In genomic region chr16:86611517-86611840, GRCh38 we compare ENCODE assay signal across 17 cellular contexts. TPM values are rescaled to one million over a fixed set of nuclear protein-coding genes. Genes with fewer than 3 reads are reported as not detected.
A peak's percentile ranks its signal among the peaks of the same experiment; 100 is the strongest.
DNase-seq lines count a peak whose midpoint lies in the region; ATAC-seq, FAIRE-seq and TF ChIP-seq lines count a peak whose summit lies in the region.
"Had no signal": no experiment of that assay in that cellular context is flagged by ENCODE, and none has a peak within 500 bp of the region (broad histone marks: within the 10 kb centered on the region; RNA-seq: fewer than 3 reads in every experiment).

No MANE protein-coding gene starts in this region.

- TF ChIP-seq CTCF in HFFc6 (IDR thresholded peaks at IDR 0.05) (no peak), coronary artery (IDR thresholded peaks at IDR 0.05) (no peak), smooth muscle cell (IDR thresholded peaks at IDR 0.05; ENCODE audit: borderline replicate concordance, insufficient read depth, poor library complexity, severe bottlenecking) (no peak)

- no peak overlapping the region for H3K9ac ChIP-seq in smooth muscle cell (ENCODE audit: low read depth)

- FAIRE-seq in GM19239 (lab: Jason Lieb, UNC), result no peak
- FAIRE-seq: GM18507, TTC549 had no signal

- no peak overlapping the region for H2AFZ ChIP-seq in smooth muscle cell (ENCODE audit: low read depth)

- ATAC-seq in right cardiac atrium, result peak; percentile 56 to 71
- ATAC-seq in HG03196 (IDR thresholded peaks at IDR 0.05; ENCODE audit: unreplicated experiment), result no peak
- ATAC-seq: left lung had no signal

- intact Hi-C loops in right cardiac atrium (cut with DNase I), result no loop called here

- H3K27ac Mint-ChIP-seq in HFFc6, result peak overlapping the region; percentile 97; the same call in 1 of the 2 replicates
- H3K27ac Mint-ChIP-seq: activated naive CD8-positive, alpha-beta T cell; progenitor cell of endocrine pancreas had no signal

- no peaks in the 10 kb centered on the region for H3K9me3 Mint-ChIP-seq in HFFc6

- peaks cover 3% of the 10 kb centered on the region; the same call in 1 of the 2 replicates for H3K27me3 Mint-ChIP-seq in HFFc6 (ENCODE audit: insufficient read depth)

- no peaks in the 10 kb centered on the region for H3K36me3 Mint-ChIP-seq in HFFc6 (ENCODE audit: low read depth)
- H3K36me3 Mint-ChIP-seq: activated naive CD8-positive, alpha-beta T cell had no signal

- no peaks in the 10 kb centered on the region for H3K27me3 ChIP-seq in right cardiac atrium (ENCODE audit: control insufficient read depth, insufficient read depth)
- no peaks in the 10 kb centered on the region for H3K27me3 ChIP-seq in smooth muscle cell (ENCODE audit: low read depth)

- no peaks in the 10 kb centered on the region for H4K20me1 ChIP-seq in smooth muscle cell (ENCODE audit: low read depth)

- H3K27ac ChIP-seq in coronary artery (peak overlapping the region; percentile 87 to 97), right cardiac atrium (ENCODE audit: low read length) (no peak overlapping the region), smooth muscle cell (ENCODE audit: low read depth) (no peak overlapping the region)
- H3K27ac ChIP-seq: left lung had no signal

- H3K4me1 ChIP-seq in right cardiac atrium (ENCODE audit: control insufficient read depth, insufficient read depth, low read length) (no peaks in the 10 kb centered on the region), smooth muscle cell (ENCODE audit: low read depth) (no peaks in the 10 kb centered on the region)
- H3K4me1 ChIP-seq: left lung had no signal

- peaks cover 3% of the 10 kb centered on the region for H3F3A ChIP-seq in smooth muscle cell (ENCODE audit: low read depth)

- no peaks in the 10 kb centered on the region for H3K36me3 ChIP-seq in smooth muscle cell (ENCODE audit: low read depth)
- H3K36me3 ChIP-seq: left lung had no signal

- peaks cover 66% of the 10 kb centered on the region for H3K4me1 Mint-ChIP-seq in HFFc6 (ENCODE audit: low read depth)

- peak overlapping the region; percentile 9; the same call in 1 of the 2 replicates for H3K4me3 Mint-ChIP-seq in HFFc6
- H3K4me3 Mint-ChIP-seq: activated naive CD8-positive, alpha-beta T cell had no signal

- H3K9me3 ChIP-seq in right cardiac atrium (ENCODE audit: control insufficient read depth, low read length) (no peaks in the 10 kb centered on the region), smooth muscle cell (replicated peaks; ENCODE audit: low read depth) (no peaks in the 10 kb centered on the region)
- H3K9me3 ChIP-seq: left lung had no signal

- H3K4me2 ChIP-seq in smooth muscle cell, result peak overlapping the region; percentile 28

- H3K4me3 ChIP-seq in coronary artery (peak overlapping the region; percentile 54), right cardiac atrium (ENCODE audit: low read length) (no peak overlapping the region), smooth muscle cell (no peak overlapping the region)
- H3K4me3 ChIP-seq: left lung had no signal

- DNase-seq in HFFc6 (peak; percentile 76), coronary artery (ENCODE audit: low spot score) (peak; percentile 87), right cardiac atrium (peak in 1 of 3 donors; percentile 42), smooth muscle cell (lab: John Stamatoyannopoulos, UW; ENCODE audit: unreplicated experiment) (no peak), GM19239 (ENCODE audit: insufficient read length, low spot score) (no peak), HUDEP-2 (lab: John Stamatoyannopoulos, UW; ENCODE audit: unreplicated experiment in 76 of 76) (no peak)
- no peak for DNase-seq in activated T-cell treated with anti-CD3 and anti-CD28 coated beads, Interleukin-2, amount 50 U/mL, for 48 hours
- DNase-seq: activated T-cell treated with anti-CD3 and anti-CD28 coated beads, Interleukin-2, amount 50 U/mL, for 1 hour; DMS 273 treated with DMSO at 0.1 percent for 48 hours; left lung; NCI-H446 treated with DMSO at 0.1 percent for 48 hours had no signal

- WGBS in right cardiac atrium, result 42% methylated on average over 7 of the region's 7 CpGs
- WGBS in smooth muscle cell (ENCODE audit: low lambda C conversion rate), result 72% methylated on average over 7 of the region's 7 CpGs

- no peaks in the 10 kb centered on the region for H3K79me2 ChIP-seq in smooth muscle cell (ENCODE audit: low read depth)

RNA-seq across cellular contexts. Expression of gene FOXL1, which starts 33.1 kb away (rescaled TPM):
- 10 to 100 TPM; 20.2 to 25.3 (median 21.6) TPM for total RNA-seq in HFFc6 (2021; fragmentation: NEBNext Ultra II Directional; extraction: Animal tissue kit (Norgen Biotek cat#: 25700))
- total RNA-seq in right cardiac atrium, result 1 to 10 TPM; 1.3 to 1.8 (median 1.6) TPM
- polyA plus RNA-seq in right cardiac atrium, result 0.75 TPM
- 4.6 and 6.8 TPM in 2 replicates for total RNA-seq in smooth muscle cell
- 3.8 and 5.4 TPM in 2 replicates for polyA plus RNA-seq in smooth muscle cell
- total RNA-seq: progenitor cell of endocrine pancreas, SK-MEL-5 had no signal

RNA-seq across cellular contexts. Expression of gene FOXC2, which starts 44.9 kb away (rescaled TPM):
- 1 to 10 TPM; 6.3 to 8.4 (median 7.9) TPM for total RNA-seq in HFFc6 (2021; fragmentation: NEBNext Ultra II Directional; extraction: Animal tissue kit (Norgen Biotek cat#: 25700))
- 1 to 10 TPM; 2.3 to 3.7 (median 2.8) TPM for total RNA-seq in right cardiac atrium
- 1.1 TPM for polyA plus RNA-seq in right cardiac atrium
- total RNA-seq in smooth muscle cell, result 2.7 and 2.8 TPM in 2 replicates
- polyA plus RNA-seq in smooth muscle cell, result 18.0 and 18.1 TPM in 2 replicates
- total RNA-seq: progenitor cell of endocrine pancreas, SK-MEL-5 had no signal

RNA-seq across cellular contexts. Expression of gene MTHFSD, which starts 56.4 kb away (rescaled TPM):
- 10 to 100 TPM; 16.8 to 18.6 (median 17.0) TPM for total RNA-seq in HFFc6 (2021; fragmentation: NEBNext Ultra II Directional; extraction: Animal tissue kit (Norgen Biotek cat#: 25700))
- total RNA-seq in right cardiac atrium (10 to 100 TPM in 3 of 4 donors, 1 to 10 TPM in 1; 9.0 to 14.7 (median 12.5) TPM), smooth muscle cell (14.7 and 23.0 TPM in 2 replicates)
- polyA plus RNA-seq in right cardiac atrium (8.8 TPM), smooth muscle cell (13.3 and 16.5 TPM in 2 replicates)

Comparison
In these comparisons a context has a peak if more than half of its experiments do, and no peak if none do; other contexts are left out.
1. DNase-seq: peak in HFFc6 (single experiment) and coronary artery (single experiment); none in smooth muscle cell (single experiment), activated T-cell treated with anti-CD3 and anti-CD28 coated beads, Interleukin-2, amount 50 U/mL, for 48 hours (0 of 2), GM19239 (single experiment) and HUDEP-2 (0 of 76).
2. H3K27ac ChIP-seq: peak in coronary artery (2 of 2); none in right cardiac atrium (single experiment) and smooth muscle cell (single experiment).